Comparison of ENCODE assay signal across 15 cellular contexts in genomic region chr2:111022630-111023029, GRCh38.
"Had no signal": no experiment of that assay in that cellular context is flagged by ENCODE, and none has a peak within 500 bp of the region (broad histone marks: within the 10 kb centered on the region; RNA-seq: fewer than 3 reads in every experiment).

No MANE protein-coding gene starts in this region.

- DNase-seq: activated CD4-positive, alpha-beta T cell treated with anti-CD3 and anti-CD28 coated beads for 48 hours; activated naive CD4-positive, alpha-beta T cell; aorta; effector CD4-positive, alpha-beta T cell; right cardiac atrium; small intestine; T-helper 1 cell had no signal

- H3K4me2 ChIP-seq: neural progenitor cell had no signal

- H3K9me3 ChIP-seq: left lung, tibial nerve had no signal

- ATAC-seq: left lung; right cardiac atrium; stimulated activated effector memory CD8-positive, alpha-beta T cell treated with anti-CD3 and anti-CD28 coated beads, Interleukin-12 subunit alpha, Interleukin-12 subunit beta, amount 100 ng/mL, for 72 hours; WTC11 had no signal

- FAIRE-seq: endothelial cell of umbilical vein, frontal cortex, keratinocyte, small intestine had no signal

- H3K27me3 ChIP-seq: left lung, neural progenitor cell, tibial nerve had no signal

- H3K27ac ChIP-seq: neural progenitor cell, tibial nerve had no signal

- H3K36me3 ChIP-seq: left lung, neural progenitor cell, tibial nerve had no signal

- H3K9ac ChIP-seq: neural progenitor cell had no signal

- H3K4me1 ChIP-seq: neural progenitor cell, tibial nerve had no signal

- H3K4me3 ChIP-seq: left lung, neural progenitor cell, tibial nerve had no signal
